ENCODE assay signal across 12 cellular contexts in genomic region chr1:172837816-172838680, GRCh38.
DNase-seq lines count a peak whose midpoint lies in the region; ATAC-seq and TF ChIP-seq lines count a peak whose summit lies in the region.
"Had no signal": no experiment of that assay in that cellular context is flagged by ENCODE, and none has a peak within 500 bp of the region (broad histone marks: within the 10 kb centered on the region; RNA-seq: fewer than 3 reads in every experiment).

No MANE protein-coding gene starts in this region.

- no peak overlapping the region for H2AFZ ChIP-seq in OCI-LY3 (ENCODE audit: low read depth, low read length)

- H3K4me3 Mint-ChIP-seq in activated T-cell treated with anti-CD3 and anti-CD28 coated beads, Interleukin-2, amount 50 U/mL, for 4 hours: no peak overlapping the region

- peaks cover 14% of the 10 kb centered on the region for H3K27me3 ChIP-seq in OCI-LY3 (ENCODE audit: low read depth, low read length)
- H3K27me3 ChIP-seq: brain microvascular endothelial cell, thyroid gland had no signal

- no peaks in the 10 kb centered on the region for H3K36me3 ChIP-seq in OCI-LY3 (replicated peaks; ENCODE audit: low read depth, low read length)
- H3K36me3 ChIP-seq: brain microvascular endothelial cell, thyroid gland had no signal

- peaks cover 3% of the 10 kb centered on the region for H3K27me3 Mint-ChIP-seq in activated T-cell treated with anti-CD3 and anti-CD28 coated beads, Interleukin-2, amount 50 U/mL, for 4 hours (ENCODE audit: low read depth)

- peak overlapping the region; percentile 49 for H3K27ac ChIP-seq in OCI-LY3 (ENCODE audit: low read length)
- H3K27ac ChIP-seq: brain microvascular endothelial cell, thyroid gland had no signal

- H4K20me1 ChIP-seq in OCI-LY3 (ENCODE audit: insufficient read depth, low read length): no peaks in the 10 kb centered on the region

- peaks cover 57% of the 10 kb centered on the region for H3K4me1 ChIP-seq in OCI-LY3 (ENCODE audit: low read length)
- H3K4me1 ChIP-seq: thyroid gland had no signal

- no peak overlapping the region for H3K9ac ChIP-seq in OCI-LY3 (ENCODE audit: low read length)

- peaks cover 28% of the 10 kb centered on the region for H3K4me1 Mint-ChIP-seq in activated T-cell treated with anti-CD3 and anti-CD28 coated beads, Interleukin-2, amount 50 U/mL, for 4 hours (ENCODE audit: low read depth)

- DNase-seq in activated T-cell treated with anti-CD3 and anti-CD28 coated beads, Interleukin-2, amount 50 U/mL, for 4 hours: no peak
- no peak for DNase-seq in activated T-cell treated with anti-CD3 and anti-CD28 coated beads, Interleukin-2, amount 50 U/mL, for 1 hour
- DNase-seq in central memory CD4-positive, alpha-beta T cell: peak; percentile 86
- peak in 2 of 3 donors; percentile 2 to 8 for DNase-seq in stimulated activated CD4-positive, alpha-beta T cell treated with anti-CD3 and anti-CD28 coated beads, TNF-alpha, amount 100 ng/mL, for 1 hour (ENCODE audit: low read depth in 3 of 3, low spot score in 1 of 3)
- DNase-seq in NCI-H2029 (lab: John Stamatoyannopoulos, UW) (no peak), midbrain (lab: John Stamatoyannopoulos, UW) (no peak)
- DNase-seq: brain microvascular endothelial cell, NCI-H1417, occipital lobe, thyroid gland had no signal

- no peaks in the 10 kb centered on the region for H3K9me3 ChIP-seq in OCI-LY3 (ENCODE audit: insufficient read depth, low read length)
- H3K9me3 ChIP-seq: thyroid gland had no signal

- ATAC-seq in activated T-cell treated with anti-CD3 and anti-CD28 coated beads, Interleukin-2, amount 50 U/mL, for 4 hours: peak; percentile 98 to 99
- no peak for ATAC-seq in HG03571 (IDR thresholded peaks at IDR 0.05; ENCODE audit: unreplicated experiment)

- TF ChIP-seq CTCF in OCI-LY3 (IDR thresholded peaks at IDR 0.05; ENCODE audit: low read depth, low read length): no peak

- no peaks in the 10 kb centered on the region for H3K9me3 Mint-ChIP-seq in activated T-cell treated with anti-CD3 and anti-CD28 coated beads, Interleukin-2, amount 50 U/mL, for 4 hours

- no peaks in the 10 kb centered on the region for H3K79me2 ChIP-seq in OCI-LY3 (ENCODE audit: low read length)

- H3K4me3 ChIP-seq in OCI-LY3 (ENCODE audit: low read length): peak overlapping the region; percentile 18
- H3K4me3 ChIP-seq: thyroid gland had no signal

- no peaks in the 10 kb centered on the region for H3K36me3 Mint-ChIP-seq in activated T-cell treated with anti-CD3 and anti-CD28 coated beads, Interleukin-2, amount 50 U/mL, for 4 hours (ENCODE audit: insufficient read depth)

- H3K4me2 ChIP-seq in OCI-LY3 (ENCODE audit: low read length): peak overlapping the region; percentile 60

Comparison
In these comparisons a context has a peak if more than half of its experiments do, and no peak if none do; other contexts are left out.
1. DNase-seq: peak in central memory CD4-positive, alpha-beta T cell (single experiment) and stimulated activated CD4-positive, alpha-beta T cell treated with anti-CD3 and anti-CD28 coated beads, TNF-alpha, amount 100 ng/mL, for 1 hour (2 of 3); none in activated T-cell treated with anti-CD3 and anti-CD28 coated beads, Interleukin-2, amount 50 U/mL, for 4 hours (single experiment), activated T-cell treated with anti-CD3 and anti-CD28 coated beads, Interleukin-2, amount 50 U/mL, for 1 hour (single experiment), NCI-H2029 (single experiment) and midbrain (single experiment).